ENCODE assay signal across 20 cellular contexts in genomic region chr9:24257726-24258125, GRCh38.
A peak's percentile ranks its signal among the peaks of the same experiment; 100 is the strongest.
DNase-seq lines count a peak whose midpoint lies in the region; ATAC-seq and TF ChIP-seq lines count a peak whose summit lies in the region.
"Had no signal": no experiment of that assay in that cellular context is flagged by ENCODE, and none has a peak within 500 bp of the region (broad histone marks: within the 10 kb centered on the region; RNA-seq: fewer than 3 reads in every experiment).

No MANE protein-coding gene starts in this region.

- peaks cover 11% of the 10 kb centered on the region for H3K4me1 Mint-ChIP-seq in neural progenitor cell

- H3K4me3 ChIP-seq in astrocyte of the cerebellum (ENCODE audit: low read depth, low read length) (no peak overlapping the region), ascending aorta (no peak overlapping the region), neural progenitor cell (no peak overlapping the region)
- H3K4me3 ChIP-seq: colonic mucosa, mucosa of descending colon, sigmoid colon had no signal

- ATAC-seq in GM18519 (IDR thresholded peaks at IDR 0.05; ENCODE audit: low FRiP score, unreplicated experiment): no peak
- no peak for ATAC-seq in HG02678 (IDR thresholded peaks at IDR 0.05; ENCODE audit: unreplicated experiment)
- ATAC-seq: left lobe of liver, mucosa of descending colon had no signal

- H3K27me3 Mint-ChIP-seq in neural progenitor cell (ENCODE audit: insufficient read depth, low read depth): no peaks in the 10 kb centered on the region

- in situ Hi-C loops in astrocyte of the cerebellum (cut with HindIII; ENCODE audit: low sequenced_read_pairs): no loop called here

- no peaks in the 10 kb centered on the region for H3K36me3 ChIP-seq in ascending aorta
- H3K36me3 ChIP-seq in neural progenitor cell: no peaks in the 10 kb centered on the region
- H3K36me3 ChIP-seq: colonic mucosa, sigmoid colon had no signal

- H3K27me3 ChIP-seq in ascending aorta (no peaks in the 10 kb centered on the region), neural progenitor cell (no peaks in the 10 kb centered on the region)
- H3K27me3 ChIP-seq: colonic mucosa, sigmoid colon had no signal

- DNase-seq in DMS53 (lab: John Stamatoyannopoulos, UW) (peak; percentile 69), NCI-H524 treated with DMSO at 0.1 percent for 48 hours (lab: John Stamatoyannopoulos, UW) (peak; percentile 84), astrocyte of the cerebellum (ENCODE audit: low read depth) (peak; percentile 4), non-pigmented ciliary epithelial cell (ENCODE audit: low read depth) (peak; percentile 20), ascending aorta (ENCODE audit: low spot score in 2 of 2) (no peak), neural progenitor cell (ENCODE audit: low spot score) (no peak)
- DNase-seq: colonic mucosa; GDM1; Karpas-422; mucosa of descending colon; NCI-H1092 treated with DMSO at 0.1 percent for 48 hours; NCI-H2171 treated with DMSO at 0.1 percent for 48 hours; occipital lobe; SIG-M5; sigmoid colon; stimulated activated CD4-positive, alpha-beta T cell treated with anti-CD3 and anti-CD28 coated beads, Interleukin-2, amount 100 ng/mL, for 48 hours had no signal

- H3K36me3 Mint-ChIP-seq in neural progenitor cell: no peaks in the 10 kb centered on the region

- no peaks in the 10 kb centered on the region for H4K20me1 ChIP-seq in neural progenitor cell (ENCODE audit: low read depth)

- H3K27ac Mint-ChIP-seq in neural progenitor cell: no peak overlapping the region
- H3K27ac Mint-ChIP-seq: T-helper 2 cell treated with Interferon-gamma antibody and Interleukin-4, amounts not matched to agents 5 μg/mL and 100 μg/mL, for 36 hours had no signal

- TF ChIP-seq CTCF in astrocyte of the cerebellum (IDR thresholded peaks at IDR 0.05; ENCODE audit: low read depth, low read length, missing control alignments) (no peak), ascending aorta (IDR thresholded peaks at IDR 0.05) (no peak), neural progenitor cell (IDR thresholded peaks at IDR 0.05) (no peak)

- intact Hi-C loops in ascending aorta (cut with DNase I): loop anchor here (10.0 kb wide), 1 partner anchor 63 kb away; no protein-coding TSS in a partner anchor

- no peak overlapping the region for H3K4me2 ChIP-seq in neural progenitor cell

- no peak overlapping the region for H3K4me3 Mint-ChIP-seq in neural progenitor cell
- H3K4me3 Mint-ChIP-seq: T-helper 2 cell treated with Interferon-gamma antibody and Interleukin-4, amounts not matched to agents 5 μg/mL and 100 μg/mL, for 36 hours had no signal

- H3F3A ChIP-seq in neural progenitor cell (ENCODE audit: low read depth): no peaks in the 10 kb centered on the region

- H3K27ac ChIP-seq in ascending aorta (no peak overlapping the region), neural progenitor cell (no peak overlapping the region)
- H3K27ac ChIP-seq: colonic mucosa, sigmoid colon had no signal

- H3K9me3 Mint-ChIP-seq in neural progenitor cell: peaks cover 2% of the 10 kb centered on the region

- H3K9ac ChIP-seq in neural progenitor cell: no peak overlapping the region

- no peak overlapping the region for H2AFZ ChIP-seq in neural progenitor cell (replicated peaks)

- H3K79me2 ChIP-seq in neural progenitor cell (ENCODE audit: low read depth): no peaks in the 10 kb centered on the region

- no peaks in the 10 kb centered on the region for H3K4me1 ChIP-seq in ascending aorta
- H3K4me1 ChIP-seq in neural progenitor cell: no peaks in the 10 kb centered on the region
- H3K4me1 ChIP-seq: colonic mucosa, sigmoid colon had no signal

- H3K9me3 ChIP-seq in ascending aorta (no peaks in the 10 kb centered on the region), neural progenitor cell (ENCODE audit: low read depth) (no peaks in the 10 kb centered on the region)
- H3K9me3 ChIP-seq: colonic mucosa, mucosa of descending colon, sigmoid colon had no signal

Comparison
In these comparisons a context has a peak if more than half of its experiments do, and no peak if none do; other contexts are left out.
1. DNase-seq: peak in DMS53 (single experiment), NCI-H524 treated with DMSO at 0.1 percent for 48 hours (single experiment), astrocyte of the cerebellum (single experiment) and non-pigmented ciliary epithelial cell (single experiment); none in ascending aorta (0 of 2) and neural progenitor cell (single experiment).